Comparison of ENCODE assay signal across 20 cellular contexts in the genomic region with DNA sequence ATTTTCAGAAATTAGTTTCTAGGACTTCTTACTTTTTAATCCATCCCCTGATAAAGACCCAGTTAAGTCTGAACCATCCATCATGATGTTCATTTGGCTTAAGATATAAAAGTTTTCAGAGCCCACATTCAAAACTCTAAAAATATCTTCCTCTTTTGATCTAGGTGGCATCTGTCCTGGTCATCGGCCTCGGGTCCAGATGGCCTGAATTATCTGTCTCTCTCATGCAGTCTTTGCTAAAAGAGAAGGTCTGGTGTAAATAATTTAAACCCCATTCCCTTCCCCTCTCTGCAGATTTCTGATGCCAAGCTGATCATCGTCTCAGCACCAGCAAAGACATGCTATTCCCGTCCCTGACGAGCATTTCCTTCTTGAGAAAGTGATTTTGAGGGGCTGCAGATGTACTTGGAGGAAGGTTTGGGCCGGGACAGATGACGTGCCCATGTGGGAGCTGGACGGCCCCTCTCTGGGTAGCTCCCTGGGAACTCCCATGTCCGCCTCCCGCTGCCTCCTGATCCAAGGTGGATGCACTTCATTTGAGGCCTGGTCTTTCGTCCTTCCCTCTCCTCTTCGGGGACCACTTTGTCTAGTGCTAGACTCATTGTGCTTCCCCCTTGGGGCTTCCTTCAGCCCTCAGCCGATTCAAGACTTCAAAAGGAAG.
DNase-seq lines count a peak whose midpoint lies in the region; ATAC-seq, FAIRE-seq and TF ChIP-seq lines count a peak whose summit lies in the region.
"Had no signal": no experiment of that assay in that cellular context is flagged by ENCODE, and none has a peak within 500 bp of the region (broad histone marks: within the 10 kb centered on the region; RNA-seq: fewer than 3 reads in every experiment).

No MANE protein-coding gene starts in this region.

- ATAC-seq in Right ventricle myocardium inferior: no peak
- ATAC-seq in Right ventricle myocardium superior (ENCODE audit: poor library complexity): no peak
- no peak for ATAC-seq in GM21717 (IDR thresholded peaks at IDR 0.05; ENCODE audit: unreplicated experiment)
- no peak for ATAC-seq in HG03520 (IDR thresholded peaks at IDR 0.05; ENCODE audit: unreplicated experiment)
- ATAC-seq: HCT116 had no signal

- intact Hi-C loops in Right ventricle myocardium inferior (cut with DNase I) (no loop called here), Right ventricle myocardium superior (cut with DNase I) (no loop called here), kidney (cut with DNase I) (no loop called here)

- no peaks in the 10 kb centered on the region for H3K9me3 ChIP-seq in kidney (ENCODE audit: control insufficient read depth in 1 of 2, low read length in 2 of 2)

- TF ChIP-seq CTCF in kidney (IDR thresholded peaks at IDR 0.05; ENCODE audit: borderline replicate concordance, extremely low read depth, insufficient read depth): no peak

- H3K4me3 ChIP-seq in kidney (ENCODE audit: low read length in 2 of 2): no peak overlapping the region

- no peak overlapping the region for H3K27ac ChIP-seq in kidney (ENCODE audit: low read depth in 2 of 2, low read length in 2 of 2)

- peaks cover 0 to 3% of the 10 kb centered on the region in 2 donors for H3K4me1 ChIP-seq in kidney (ENCODE audit: control insufficient read depth in 1 of 2, insufficient read depth in 1 of 2, low read depth in 1 of 2, low read length in 2 of 2)

- FAIRE-seq in kidney (lab: Jason Lieb, UNC): no peak
- FAIRE-seq: GM12892, GM18507 had no signal

- H3K9ac ChIP-seq in kidney (ENCODE audit: low read length in 2 of 2): no peak overlapping the region

- no peaks in the 10 kb centered on the region for H3K36me3 ChIP-seq in kidney (ENCODE audit: control insufficient read depth in 1 of 2, insufficient read depth in 2 of 2, low read length in 2 of 2)

- DNase-seq in Right ventricle myocardium inferior (ENCODE audit: missing footprints) (peak; percentile 46), Right ventricle myocardium superior (no peak), cerebellar cortex (ENCODE audit: low spot score) (peak; percentile 42), kidney (peak; percentile 61)
- no peak for DNase-seq in activated CD8-positive, alpha-beta memory T cell treated with anti-CD3 and anti-CD28 coated beads for 24 hours
- DNase-seq: 8988T; CD4-positive, CD25-positive, alpha-beta regulatory T cell; CD8-positive, alpha-beta memory T cell; COR-L47; DMS 273 treated with DMSO at 0.1 percent for 48 hours; GDM1; GOT3; H7; HFFc6; IMR-90 had no signal

Comparison
In these comparisons a context has a peak if more than half of its experiments do, and no peak if none do; other contexts are left out.
1. DNase-seq: peak in Right ventricle myocardium inferior (single experiment), cerebellar cortex (single experiment) and kidney (single experiment); none in Right ventricle myocardium superior (single experiment) and activated CD8-positive, alpha-beta memory T cell treated with anti-CD3 and anti-CD28 coated beads for 24 hours (single experiment).